Comparison of ENCODE assay signal across 1 cellular context in the genomic region with DNA sequence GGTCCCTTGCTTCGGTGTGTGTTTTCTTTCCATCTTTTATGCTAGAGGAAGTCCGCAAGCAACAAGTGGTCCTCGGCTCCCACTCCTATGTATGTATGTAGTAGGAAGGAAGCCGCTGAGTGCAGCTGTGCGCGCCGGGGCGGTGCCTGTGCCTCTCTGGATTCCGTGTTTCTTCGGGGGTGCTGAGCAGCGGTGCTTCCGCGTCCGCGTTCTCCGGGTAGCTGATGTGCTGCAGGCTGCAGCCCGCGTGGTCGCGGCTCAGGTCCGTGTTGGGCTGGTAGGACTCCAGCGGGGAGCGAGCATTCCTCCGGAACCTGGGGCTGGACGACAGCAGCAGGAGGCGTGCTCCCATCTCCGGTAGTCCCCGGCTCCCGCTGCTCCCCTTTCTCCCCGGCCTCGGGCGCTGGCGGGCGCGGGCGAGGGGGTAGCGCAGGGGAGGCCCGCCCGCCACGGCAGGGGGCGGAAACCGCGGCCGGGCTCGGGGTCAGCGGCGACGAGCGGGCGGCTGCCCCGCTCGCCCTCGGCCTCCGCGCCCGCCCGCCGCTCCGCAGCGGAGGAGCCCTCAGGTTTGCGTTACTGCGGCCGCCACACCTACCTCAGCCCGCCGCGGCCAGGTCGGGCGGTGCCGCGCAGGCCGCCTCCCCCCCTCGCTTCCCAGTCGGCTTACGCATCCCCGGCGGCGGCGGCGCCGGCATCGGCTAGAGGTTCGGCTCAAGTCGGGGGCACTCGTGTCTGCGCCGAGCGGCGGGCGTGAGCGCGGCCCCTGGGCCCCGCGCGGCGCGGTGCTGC.
A peak's percentile ranks its signal among the peaks of the same experiment; 100 is the strongest.
TF ChIP-seq lines count a peak whose summit lies in the region.

No MANE protein-coding gene starts in this region.

TF ChIP-seq in IMR-90, 13 proteins besides CTCF, POLR2A, EP300 and RAD21:
- TF ChIP-seq ELK1 (IDR thresholded peaks at IDR 0.05; ENCODE audit: borderline replicate concordance, low read depth, low read length): no peak
- no peak for TF ChIP-seq CEBPB (IDR thresholded peaks at IDR 0.05; ENCODE audit: low read depth, low read length)
- peak; percentile 71 for TF ChIP-seq MXI1 (IDR thresholded peaks at IDR 0.05; ENCODE audit: borderline replicate concordance, low read depth, low read length)
- TF ChIP-seq RCOR1 (IDR thresholded peaks at IDR 0.05; ENCODE audit: insufficient replicate concordance, low read length): peak; percentile 28
- peak; percentile 13; the same call in 1 of the 2 replicates for TF ChIP-seq MAZ (IDR thresholded peaks at IDR 0.05; ENCODE audit: borderline replicate concordance, low read depth, low read length)
